Comparison of ENCODE assay signal across 10 cellular contexts in genomic region chr11:118338637-118339061, GRCh38. TPM values are rescaled to one million over a fixed set of nuclear protein-coding genes. Genes with fewer than 3 reads are reported as not detected.
DNase-seq lines count a peak whose midpoint lies in the region; ATAC-seq lines count a peak whose summit lies in the region.
"Had no signal": no experiment of that assay in that cellular context is flagged by ENCODE, and none has a peak within 500 bp of the region (broad histone marks: within the 10 kb centered on the region; RNA-seq: fewer than 3 reads in every experiment).

No MANE protein-coding gene starts in this region.

- H3K79me2 ChIP-seq in GM23248 (ENCODE audit: insufficient read depth), result no peaks in the 10 kb centered on the region

- no peak overlapping the region for H3K27ac ChIP-seq in GM23248
- peak overlapping the region; percentile 93 for H3K27ac ChIP-seq in effector memory CD4-positive, alpha-beta T cell (ENCODE audit: insufficient read depth, low read length, poor library complexity, severe bottlenecking)
- H3K27ac ChIP-seq: cardiac muscle cell, thoracic aorta had no signal

- ATAC-seq in HG03175 (IDR thresholded peaks at IDR 0.05; ENCODE audit: unreplicated experiment), result no peak

- in situ Hi-C loops in GM23248 (cut with MboI), result no loop called here

- H3K4me3 ChIP-seq in GM23248, result no peak overlapping the region
- peak overlapping the region; percentile 64 for H3K4me3 ChIP-seq in effector memory CD4-positive, alpha-beta T cell (ENCODE audit: insufficient read depth, low read depth, low read length, poor library complexity, severe bottlenecking)
- H3K4me3 ChIP-seq: cardiac muscle cell, thoracic aorta had no signal

- no peaks in the 10 kb centered on the region for H3K9me3 ChIP-seq in GM23248 (ENCODE audit: low read depth)
- H3K9me3 ChIP-seq in effector memory CD4-positive, alpha-beta T cell (ENCODE audit: control insufficient read depth, low read length), result no peaks in the 10 kb centered on the region
- H3K9me3 ChIP-seq: thoracic aorta had no signal

- H3F3A ChIP-seq in GM23248 (ENCODE audit: insufficient read depth), result no peaks in the 10 kb centered on the region

- peak; percentile 23 for DNase-seq in GM23248
- peak; percentile 89 for DNase-seq in activated CD4-positive, alpha-beta T cell treated with anti-CD3 and anti-CD28 coated beads for 48 hours
- peak; percentile 82 to 87 (median 83) for DNase-seq in effector memory CD4-positive, alpha-beta T cell
- peak; percentile 63 for DNase-seq in stimulated activated CD8-positive, alpha-beta memory T cell treated with anti-CD3 and anti-CD28 coated beads, Interleukin-12 subunit alpha, Interleukin-12 subunit beta, amount 100 ng/mL, for 24 hours (ENCODE audit: extremely low read depth)
- no peak for DNase-seq in cerebellar nuclear complex (lab: John Stamatoyannopoulos, UW)
- DNase-seq in NCI-H1930 (lab: John Stamatoyannopoulos, UW), result no peak
- no peak for DNase-seq in NCI-H2029 treated with DMSO at 0.1 percent for 48 hours (lab: John Stamatoyannopoulos, UW)

- no peaks in the 10 kb centered on the region for H3K4me1 ChIP-seq in GM23248 (ENCODE audit: insufficient read depth)
- peaks cover 71% of the 10 kb centered on the region for H3K4me1 ChIP-seq in effector memory CD4-positive, alpha-beta T cell (ENCODE audit: control insufficient read depth, insufficient read depth, low read length, poor library complexity, severe bottlenecking)

- H3K27me3 ChIP-seq in GM23248 (replicated peaks; ENCODE audit: insufficient read depth), result no peaks in the 10 kb centered on the region
- H3K27me3 ChIP-seq in effector memory CD4-positive, alpha-beta T cell (replicated peaks; ENCODE audit: control insufficient read depth, insufficient read depth, low read length, poor library complexity, severe bottlenecking), result no peaks in the 10 kb centered on the region

- no peak overlapping the region for H3K9ac ChIP-seq in GM23248

- no peak overlapping the region for H3K4me2 ChIP-seq in GM23248 (ENCODE audit: unreplicated experiment)

- H2AFZ ChIP-seq in GM23248, result no peak overlapping the region

- WGBS in GM23248 (ENCODE audit: low coverage in 1 of 2, low lambda C conversion rate in 2 of 2, missing lambda C conversion rate in 2 of 2), 2 experiments, result 31 to 35% methylated on average over 7 of the region's 7 CpGs

- no peaks in the 10 kb centered on the region for H3K36me3 ChIP-seq in GM23248 (ENCODE audit: low read depth)
- peaks cover 10% of the 10 kb centered on the region for H3K36me3 ChIP-seq in effector memory CD4-positive, alpha-beta T cell (ENCODE audit: control insufficient read depth, insufficient read depth, low read length)
- H3K36me3 ChIP-seq: cardiac muscle cell, thoracic aorta had no signal

- H3K9me2 ChIP-seq in GM23248 (ENCODE audit: insufficient read depth), result no peaks in the 10 kb centered on the region

- H4K20me1 ChIP-seq in GM23248 (ENCODE audit: insufficient read depth), result no peaks in the 10 kb centered on the region

RNA-seq across cellular contexts. Expression of gene CD3D, which starts 3.9 kb away (rescaled TPM):
- not detected in 2 replicates for total RNA-seq in GM23248 (2014; rRNA removed; shearing (Covaris generic))
- polyA plus RNA-seq in GM23248 (2016; fragmentation: Nextera tagmentation; extraction: Ambion mirVana), result not detected in 2 replicates
- total RNA-seq: cardiac muscle cell had no signal
- polyA plus RNA-seq: cardiac muscle cell had no signal

RNA-seq across cellular contexts. Expression of gene CD3G, which starts 5.5 kb away (rescaled TPM):
- total RNA-seq in GM23248 (2014; rRNA removed; shearing (Covaris generic)), result not detected in 2 replicates
- polyA plus RNA-seq in GM23248 (2016; fragmentation: Nextera tagmentation; extraction: Ambion mirVana), result not detected in 2 replicates
- total RNA-seq: cardiac muscle cell had no signal
- polyA plus RNA-seq: cardiac muscle cell had no signal

RNA-seq across cellular contexts. Expression of gene UBE4A, which starts 20.8 kb away (rescaled TPM):
- total RNA-seq in GM23248 (2014; rRNA removed; shearing (Covaris generic)), result 48.2 and 50.6 TPM in 2 replicates
- polyA plus RNA-seq in GM23248 (2016; fragmentation: Nextera tagmentation; extraction: Ambion mirVana), result 25.1 and 25.4 TPM in 2 replicates

RNA-seq across cellular contexts. Expression of gene CD3E, which starts 34.1 kb away (rescaled TPM):
- not detected in 2 replicates for total RNA-seq in GM23248 (2014; rRNA removed; shearing (Covaris generic))
- polyA plus RNA-seq in GM23248 (2016; fragmentation: Nextera tagmentation; extraction: Ambion mirVana), result not detected in 2 replicates
- total RNA-seq: cardiac muscle cell had no signal
- polyA plus RNA-seq: cardiac muscle cell had no signal

Comparison
In these comparisons a context has a peak if more than half of its experiments do, and no peak if none do; other contexts are left out.
1. DNase-seq: peak in GM23248 (single experiment), activated CD4-positive, alpha-beta T cell treated with anti-CD3 and anti-CD28 coated beads for 48 hours (single experiment), effector memory CD4-positive, alpha-beta T cell (3 of 3) and stimulated activated CD8-positive, alpha-beta memory T cell treated with anti-CD3 and anti-CD28 coated beads, Interleukin-12 subunit alpha, Interleukin-12 subunit beta, amount 100 ng/mL, for 24 hours (single experiment); none in cerebellar nuclear complex (0 of 2), NCI-H1930 (0 of 2) and NCI-H2029 treated with DMSO at 0.1 percent for 48 hours (single experiment).